Comparison of ENCODE assay signal across 15 cellular contexts in the genomic region with DNA sequence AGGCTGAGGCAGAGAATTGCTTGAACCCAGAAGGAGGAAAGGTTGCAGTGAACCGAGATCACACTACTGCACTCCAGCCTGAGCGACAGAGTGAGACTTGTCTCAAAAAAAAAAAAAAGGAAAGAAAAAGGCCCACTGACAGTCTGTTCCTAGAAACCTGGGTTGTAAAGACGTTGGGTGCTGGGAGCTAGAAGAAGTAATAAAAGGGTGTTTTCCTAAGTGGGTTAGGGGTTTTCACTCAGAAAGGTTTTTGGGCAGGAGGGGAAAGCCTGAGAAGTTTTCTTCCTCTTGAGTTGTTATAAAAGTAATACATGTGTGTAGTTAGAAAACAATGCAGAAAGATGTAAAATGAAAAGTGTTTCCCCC. TPM values are rescaled to one million over a fixed set of nuclear protein-coding genes. Genes with fewer than 3 reads are reported as not detected.
A peak's percentile ranks its signal among the peaks of the same experiment; 100 is the strongest.
DNase-seq lines count a peak whose midpoint lies in the region; ATAC-seq and TF ChIP-seq lines count a peak whose summit lies in the region.
"Had no signal": no experiment of that assay in that cellular context is flagged by ENCODE, and none has a peak within 500 bp of the region (broad histone marks: within the 10 kb centered on the region; RNA-seq: fewer than 3 reads in every experiment).

No MANE protein-coding gene starts in this region.

- H3K27ac ChIP-seq in HCT116 (ENCODE audit: low read depth, low read length): peak overlapping the region; percentile 99; the same call in 1 of the 2 replicates
- H3K27ac ChIP-seq: SJCRH30 had no signal

- no peaks in the 10 kb centered on the region for H3K27me3 ChIP-seq in HCT116 (ENCODE audit: insufficient read depth, low read length)
- H3K27me3 ChIP-seq: pancreas, SJCRH30 had no signal

- intact Hi-C loops in HCT116 (cut with micrococcal nuclease): no loop called here

- no peaks in the 10 kb centered on the region for H3K9me3 ChIP-seq in HCT116 (ENCODE audit: control insufficient read depth in 1 of 2, insufficient read depth in 1 of 2, low read depth in 1 of 2, low read length in 2 of 2)
- H3K9me3 ChIP-seq: pancreas, SJCRH30 had no signal

- POLR2A ChIA-PET in HCT116 (lab: Charles Lee): no interaction called here

- peak overlapping the region; percentile 99 for H3K27ac Mint-ChIP-seq in T-helper 2 cell treated with Interferon-gamma antibody and Interleukin-4, amounts not matched to agents 5 μg/mL and 100 μg/mL, for 36 hours
- H3K27ac Mint-ChIP-seq in activated naive CD4-positive, alpha-beta T cell treated with anti-CD3 and anti-CD28 coated beads, Interleukin-2, amount 50 U/mL, for 72 hours: peak overlapping the region; percentile 97 to 100
- no peak overlapping the region for H3K27ac Mint-ChIP-seq in neural crest cell (ENCODE audit: unreplicated experiment)

- H3K4me3 Mint-ChIP-seq in T-helper 2 cell treated with Interferon-gamma antibody and Interleukin-4, amounts not matched to agents 5 μg/mL and 100 μg/mL, for 36 hours: peak overlapping the region; percentile 91
- H3K4me3 Mint-ChIP-seq in neural crest cell: peak overlapping the region; percentile 93

- peak overlapping the region; percentile 86 for H3K4me2 ChIP-seq in HCT116 (ENCODE audit: low read length)

- peak overlapping the region in 1 of 2 experiments; percentile 87; a peak in 1 of 4 replicates for H3K4me3 ChIP-seq in HCT116 (replicated peaks in 1 of 2; ENCODE audit: low read depth in 1 of 2, low read length in 2 of 2)

- H3K79me2 ChIP-seq in HCT116 (ENCODE audit: insufficient read depth, low read length): peaks cover 8% of the 10 kb centered on the region; the same call in 1 of the 2 replicates

- no peak overlapping the region for H2AFZ ChIP-seq in HCT116 (ENCODE audit: low read depth, low read length, poor library complexity, severe bottlenecking)

- no TSS peak for BruUV-seq in HCT116 (replicated peaks; lab: Mats Ljungman, UMichigan)

- no peaks in the 10 kb centered on the region for H3K9me3 Mint-ChIP-seq in T-helper 2 cell treated with Interferon-gamma antibody and Interleukin-4, amounts not matched to agents 5 μg/mL and 100 μg/mL, for 36 hours
- no peaks in the 10 kb centered on the region for H3K9me3 Mint-ChIP-seq in activated naive CD4-positive, alpha-beta T cell treated with anti-CD3 and anti-CD28 coated beads, Interleukin-2, amount 50 U/mL, for 72 hours
- no peaks in the 10 kb centered on the region for H3K9me3 Mint-ChIP-seq in neural crest cell

- H4K20me1 ChIP-seq in HCT116 (ENCODE audit: insufficient read depth): no peaks in the 10 kb centered on the region

- peaks cover 54% of the 10 kb centered on the region for H3K4me1 Mint-ChIP-seq in T-helper 2 cell treated with Interferon-gamma antibody and Interleukin-4, amounts not matched to agents 5 μg/mL and 100 μg/mL, for 36 hours (ENCODE audit: low read depth)
- peaks cover 28% of the 10 kb centered on the region for H3K4me1 Mint-ChIP-seq in neural crest cell

- no peaks in the 10 kb centered on the region for H3K27me3 Mint-ChIP-seq in T-helper 2 cell treated with Interferon-gamma antibody and Interleukin-4, amounts not matched to agents 5 μg/mL and 100 μg/mL, for 36 hours (ENCODE audit: low read depth)
- no peaks in the 10 kb centered on the region for H3K27me3 Mint-ChIP-seq in neural crest cell (ENCODE audit: low read depth)

- H3K4me1 ChIP-seq in HCT116 (ENCODE audit: control insufficient read depth in 1 of 2, insufficient read depth in 2 of 2, low read length in 2 of 2): peaks cover 18 to 34% of the 10 kb centered on the region in 2 experiments
- H3K4me1 ChIP-seq: pancreas had no signal

- H3K36me3 Mint-ChIP-seq in T-helper 2 cell treated with Interferon-gamma antibody and Interleukin-4, amounts not matched to agents 5 μg/mL and 100 μg/mL, for 36 hours (ENCODE audit: low read depth): peaks cover 8% of the 10 kb centered on the region
- peaks cover 8 to 9% of the 10 kb centered on the region in 2 donors for H3K36me3 Mint-ChIP-seq in activated naive CD4-positive, alpha-beta T cell treated with anti-CD3 and anti-CD28 coated beads, Interleukin-2, amount 50 U/mL, for 72 hours
- no peaks in the 10 kb centered on the region for H3K36me3 Mint-ChIP-seq in neural crest cell (ENCODE audit: low read depth)

- RAD21 ChIA-PET in HCT116 (lab: Charles Lee; ENCODE audit: low non-redundant PET in 1 of 2, low total read pairs in 2 of 2, uncharacterized antibody in 2 of 2, unreplicated experiment in 2 of 2): no interaction called here

- no peak for TF ChIP-seq POLR2A in HCT116 (IDR thresholded peaks at IDR 0.05; ENCODE audit: borderline replicate concordance, extremely low read depth, insufficient read depth, insufficient read length)

- H3K36me3 ChIP-seq in HCT116 (ENCODE audit: control insufficient read depth in 1 of 2, insufficient read depth in 2 of 2, low read length in 2 of 2): no peaks in the 10 kb centered on the region

- H3K9ac ChIP-seq in HCT116 (ENCODE audit: low read length): peak overlapping the region; percentile 97; the same call in 1 of the 2 replicates

- DNase-seq in T-helper 2 cell treated with Interferon-gamma antibody and Interleukin-4, amounts not matched to agents 5 μg/mL and 100 μg/mL, for 36 hours (ENCODE audit: low spot score): no peak
- DNase-seq in T-helper 2 cell (no peak), HCT116 (ENCODE audit: low read depth, low spot score) (no peak), neural crest cell (ENCODE audit: low read depth, low spot score) (no peak), activated gamma-delta T cell (lab: John Stamatoyannopoulos, UW) (no peak)
- no peak for DNase-seq in activated naive CD4-positive, alpha-beta T cell treated with anti-CD3 and anti-CD28 coated beads, Interleukin-2, amount 50 U/mL, for 72 hours (ENCODE audit: low spot score in 2 of 2)
- no peak for DNase-seq in activated CD4-positive, CD25-positive, alpha-beta regulatory T cell (lab: John Stamatoyannopoulos, UW)
- DNase-seq: activated effector memory CD4-positive, alpha-beta T cell treated with Interleukin-2 at 50 U/mL for 16 hours; caudate nucleus; NCI-H1092; NCI-H2171 treated with DMSO at 0.1 percent for 48 hours; SJCRH30 had no signal

- ATAC-seq in HCT116: no peak
- no peak for ATAC-seq in activated naive CD4-positive, alpha-beta T cell treated with anti-CD3 and anti-CD28 coated beads, Interleukin-2, amount 50 U/mL, for 72 hours
- ATAC-seq in GM21381 (IDR thresholded peaks at IDR 0.05; ENCODE audit: unreplicated experiment): no peak
- ATAC-seq: pancreas had no signal

- no peaks in the 10 kb centered on the region for H3K9me2 ChIP-seq in HCT116 (ENCODE audit: insufficient read depth)

- TF ChIP-seq CTCF in HCT116 (IDR thresholded peaks at IDR 0.05 in 2 of 3, conservative IDR thresholded peaks at IDR 0.05 in 1 of 3; ENCODE audit: borderline replicate concordance in 1 of 3, insufficient read depth in 1 of 3, low read depth in 2 of 3, low read length in 2 of 3) (no peak), neural crest cell (conservative IDR thresholded peaks at IDR 0.05) (no peak)

- CTCF ChIA-PET in HCT116 (lab: Charles Lee): no interaction called here

- no peak for TF ChIP-seq RAD21 in HCT116 (IDR thresholded peaks at IDR 0.05; ENCODE audit: low read depth)

TF ChIP-seq in HCT116, 20 proteins besides CTCF, POLR2A, EP300 and RAD21:
- TF ChIP-seq JUND (IDR thresholded peaks at IDR 0.05) (no peak), POLR2AphosphoS5 (IDR thresholded peaks at IDR 0.05; ENCODE audit: low read depth, low read length) (no peak), ZNF274 (IDR thresholded peaks at IDR 0.05; ENCODE audit: low read depth, low read length) (no peak), EZH2phosphoT487 (IDR thresholded peaks at IDR 0.05; ENCODE audit: borderline replicate concordance) (no peak), ELF1 (IDR thresholded peaks at IDR 0.05; ENCODE audit: borderline replicate concordance, low read depth) (no peak), SIN3A (IDR thresholded peaks at IDR 0.05; ENCODE audit: low read depth) (no peak)

RNA-seq across cellular contexts. Expression of gene CELA3A, which starts 25.4 kb away (rescaled TPM):
- total RNA-seq in HCT116 (2021; ENCODE audit: unreplicated experiment) (9.0 TPM), neural crest cell (not detected in 2 replicates)
- polyA plus RNA-seq in HCT116 (2012): not detected in 2 replicates
- total RNA-seq in activated naive CD4-positive, alpha-beta T cell treated with anti-CD3 and anti-CD28 coated beads, Interleukin-2, amount 50 U/mL, for 72 hours: not detected
- total RNA-seq: endothelial cell of umbilical vein had no signal
- polyA plus RNA-seq: endothelial cell of umbilical vein had no signal

RNA-seq across cellular contexts. Expression of gene CDC42, which starts 25.6 kb away (rescaled TPM):
- total RNA-seq in HCT116 (2021; ENCODE audit: unreplicated experiment): 217 TPM
- 90.4 and 106 TPM in 2 replicates for polyA plus RNA-seq in HCT116 (2012)
- 100 to 1,000 TPM; 266 to 331 TPM for total RNA-seq in activated naive CD4-positive, alpha-beta T cell treated with anti-CD3 and anti-CD28 coated beads, Interleukin-2, amount 50 U/mL, for 72 hours
- total RNA-seq in neural crest cell: 192 and 198 TPM in 2 replicates

RNA-seq across cellular contexts. Expression of gene CELA3B, which starts 50.1 kb away (rescaled TPM):
- total RNA-seq in HCT116 (2021; ENCODE audit: unreplicated experiment) (5.3 TPM), neural crest cell (not detected in 2 replicates)
- not detected in 2 replicates for polyA plus RNA-seq in HCT116 (2012)
- total RNA-seq in activated naive CD4-positive, alpha-beta T cell treated with anti-CD3 and anti-CD28 coated beads, Interleukin-2, amount 50 U/mL, for 72 hours: not detected
- total RNA-seq: endothelial cell of umbilical vein, SJCRH30 had no signal
